Comparison of ENCODE assay signal across 8 cellular contexts in genomic region chr21:6569152-6569551, GRCh38.
DNase-seq lines count a peak whose midpoint lies in the region; ATAC-seq and TF ChIP-seq lines count a peak whose summit lies in the region.
"Not testable (repeated sequence)": the region's sequence is repeated elsewhere in the genome, so short reads cannot be mapped to it uniquely, and the experiment has no call there.

No MANE protein-coding gene starts in this region.

- not testable (repeated sequence) for H3K27ac Mint-ChIP-seq in activated naive CD4-positive, alpha-beta T cell treated with anti-CD3 and anti-CD28 coated beads, Interleukin-2, amount 50 U/mL, for 72 hours; naive thymus-derived CD8-positive, alpha-beta T cell

- intact Hi-C loops in left cardiac atrium (cut with DNase I); upper lobe of right lung (cut with DNase I): not testable (repeated sequence)

- H2AFZ ChIP-seq in DND-41 (ENCODE audit: low read depth, low read length), result not testable (repeated sequence)

- not testable (repeated sequence) for H3K27ac ChIP-seq in DND-41 (ENCODE audit: low read length); RWPE2 (ENCODE audit: poor library complexity, severe bottlenecking); upper lobe of right lung

- H3K4me1 ChIP-seq in DND-41 (ENCODE audit: insufficient read depth, low read length); RWPE2 (ENCODE audit: insufficient read depth, poor library complexity, severe bottlenecking); upper lobe of right lung: not testable (repeated sequence)

- H3K9me3 Mint-ChIP-seq in activated naive CD4-positive, alpha-beta T cell treated with anti-CD3 and anti-CD28 coated beads, Interleukin-2, amount 50 U/mL, for 72 hours; naive thymus-derived CD8-positive, alpha-beta T cell: not testable (repeated sequence)

- H4K20me1 ChIP-seq in DND-41 (ENCODE audit: insufficient read depth, low read length), result not testable (repeated sequence)

- not testable (repeated sequence) for H3K4me3 ChIP-seq in DND-41 (ENCODE audit: low read depth in 1 of 2, low read length in 2 of 2); RWPE2 (ENCODE audit: severe bottlenecking); upper lobe of right lung

- H3K4me1 Mint-ChIP-seq in naive thymus-derived CD8-positive, alpha-beta T cell, result not testable (repeated sequence)

- not testable (repeated sequence) for H3K9me3 ChIP-seq in DND-41 (ENCODE audit: insufficient read depth, low read length, severe bottlenecking); RWPE2 (ENCODE audit: severe bottlenecking); upper lobe of right lung

- peak; percentile 63 for ATAC-seq in DND-41 (ENCODE audit: insufficient read depth, low read depth)
- peak; percentile 44 for ATAC-seq in GM21360 (IDR thresholded peaks at IDR 0.05; ENCODE audit: unreplicated experiment)
- ATAC-seq in HG03095 (IDR thresholded peaks at IDR 0.05; ENCODE audit: unreplicated experiment), result peak; percentile 48
- peak; percentile 59; the same call in 2 of the 3 replicates for ATAC-seq in RWPE2 (ENCODE audit: low read depth)
- ATAC-seq in activated naive CD4-positive, alpha-beta T cell treated with anti-CD3 and anti-CD28 coated beads, Interleukin-2, amount 50 U/mL, for 72 hours, result peak; percentile 74 to 75
- peak; percentile 73 to 76 for ATAC-seq in left cardiac atrium
- peak; percentile 58 to 65 for ATAC-seq in naive thymus-derived CD8-positive, alpha-beta T cell
- ATAC-seq in upper lobe of right lung, result peak; percentile 88

- not testable (repeated sequence) for H3K4me3 Mint-ChIP-seq in naive thymus-derived CD8-positive, alpha-beta T cell

- H3K4me2 ChIP-seq in DND-41 (ENCODE audit: insufficient read depth, low read length), result not testable (repeated sequence)

- not testable (repeated sequence) for H3K79me2 ChIP-seq in DND-41 (ENCODE audit: insufficient read depth, low read length)

- H3K36me3 Mint-ChIP-seq in activated naive CD4-positive, alpha-beta T cell treated with anti-CD3 and anti-CD28 coated beads, Interleukin-2, amount 50 U/mL, for 72 hours; naive thymus-derived CD8-positive, alpha-beta T cell: not testable (repeated sequence)

- H3K27me3 ChIP-seq in DND-41 (ENCODE audit: insufficient read depth, low read length, poor library complexity); RWPE2 (ENCODE audit: insufficient read depth, poor library complexity, severe bottlenecking); upper lobe of right lung: not testable (repeated sequence)

- H3K27me3 Mint-ChIP-seq in naive thymus-derived CD8-positive, alpha-beta T cell, result not testable (repeated sequence)

- POLR2A ChIA-PET in naive thymus-derived CD8-positive, alpha-beta T cell (lab: Charles Lee), result not testable (repeated sequence)

- H3K36me3 ChIP-seq in DND-41 (ENCODE audit: insufficient read depth, low read length); RWPE2 (ENCODE audit: low read depth); upper lobe of right lung: not testable (repeated sequence)

- H3K9ac ChIP-seq in DND-41 (ENCODE audit: low read depth, low read length), result not testable (repeated sequence)

- DNase-seq in DND-41; RWPE2 (ENCODE audit: low spot score); activated naive CD4-positive, alpha-beta T cell treated with anti-CD3 and anti-CD28 coated beads, Interleukin-2, amount 50 U/mL, for 72 hours (ENCODE audit: low spot score in 2 of 2); left cardiac atrium; naive thymus-derived CD8-positive, alpha-beta T cell; upper lobe of right lung: not testable (repeated sequence)

- not testable (repeated sequence) for TF ChIP-seq CTCF in DND-41 (IDR thresholded peaks at IDR 0.05; ENCODE audit: borderline replicate concordance, extremely low read depth, low read length, poor library complexity, severe bottlenecking); RWPE2 (IDR thresholded peaks at IDR 0.05; ENCODE audit: poor library complexity, severe bottlenecking); upper lobe of right lung (IDR thresholded peaks at IDR 0.05)
